ENCODE assay signal across 1 cellular context in the genomic region with DNA sequence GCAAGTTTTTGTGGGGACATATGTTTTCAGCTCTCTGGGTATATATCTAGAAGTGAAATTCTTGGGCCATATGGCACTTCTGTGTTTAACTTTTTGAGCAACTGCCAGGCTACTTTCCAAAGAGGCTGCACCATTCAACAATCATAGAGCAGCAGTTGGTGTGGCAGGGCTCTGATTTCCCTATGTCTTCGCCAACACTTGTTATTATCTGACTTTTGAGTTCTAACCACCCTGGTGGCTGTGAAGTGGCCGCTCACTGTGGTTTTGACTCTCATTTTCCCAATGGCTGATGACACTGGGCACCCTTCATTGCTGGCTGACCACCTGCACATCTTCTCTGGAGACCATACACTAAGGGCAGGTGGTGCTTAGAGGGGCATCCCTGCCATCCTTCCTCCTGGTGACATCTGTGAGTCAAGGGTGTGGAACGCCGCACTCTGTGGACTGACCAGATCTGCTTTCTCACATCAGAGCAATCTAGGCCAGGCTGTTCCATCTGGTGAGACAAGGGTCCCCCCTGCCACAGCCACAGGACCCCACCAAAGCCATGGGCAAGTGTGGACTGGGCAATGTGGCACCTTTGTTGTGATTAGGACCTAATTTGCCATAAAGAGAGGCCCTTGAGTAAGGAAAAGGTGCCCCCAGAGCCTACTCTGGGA.
A peak's percentile ranks its signal among the peaks of the same experiment; 100 is the strongest.
TF ChIP-seq lines count a peak whose summit lies in the region.

No MANE protein-coding gene starts in this region.

TF ChIP-seq in HEK293, 187 proteins besides CTCF, POLR2A, EP300 and RAD21 (continued from another document):
- TF ChIP-seq, protein P1, sequence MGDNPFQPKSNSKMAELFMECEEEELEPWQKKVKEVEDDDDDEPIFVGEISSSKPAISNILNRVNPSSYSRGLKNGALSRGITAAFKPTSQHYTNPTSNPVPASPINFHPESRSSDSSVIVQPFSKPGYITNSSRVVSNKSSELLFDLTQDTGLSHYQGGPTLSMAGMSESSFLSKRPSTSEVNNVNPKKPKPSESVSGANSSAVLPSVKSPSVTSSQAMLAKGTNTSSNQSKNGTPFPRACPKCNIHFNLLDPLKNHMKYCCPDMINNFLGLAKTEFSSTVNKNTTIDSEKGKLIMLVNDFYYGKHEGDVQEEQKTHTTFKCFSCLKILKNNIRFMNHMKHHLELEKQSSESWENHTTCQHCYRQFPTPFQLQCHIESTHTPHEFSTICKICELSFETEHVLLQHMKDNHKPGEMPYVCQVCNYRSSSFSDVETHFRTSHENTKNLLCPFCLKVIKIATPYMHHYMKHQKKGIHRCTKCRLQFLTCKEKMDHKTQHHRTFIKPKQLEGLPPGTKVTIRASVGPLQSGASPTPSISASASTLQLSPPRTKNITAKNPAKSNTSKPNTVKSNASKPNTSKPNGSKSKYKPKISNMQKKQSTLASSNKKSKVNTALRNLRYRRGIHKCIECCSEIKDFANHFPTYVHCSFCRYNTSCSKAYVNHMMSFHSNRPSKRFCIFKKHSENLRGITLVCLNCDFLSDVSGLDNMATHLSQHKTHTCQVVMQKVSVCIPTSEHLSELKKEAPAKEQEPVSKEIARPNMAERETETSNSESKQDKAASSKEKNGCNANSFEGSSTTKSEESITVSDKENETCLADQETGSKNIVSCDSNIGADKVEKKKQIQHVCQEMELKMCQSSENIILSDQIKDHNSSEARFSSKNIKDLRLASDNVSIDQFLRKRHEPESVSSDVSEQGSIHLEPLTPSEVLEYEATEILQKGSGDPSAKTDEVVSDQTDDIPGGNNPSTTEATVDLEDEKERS (tag by site-specific recombination; IDR thresholded peaks at IDR 0.05): peak; percentile 77; the same call in 1 of the 2 replicates
- TF ChIP-seq ZNF184 (tag by site-specific recombination; IDR thresholded peaks at IDR 0.05): peak; percentile 100
